1 cellular context compared by ENCODE assay signal in genomic region chr17:76104140-76104895, GRCh38.
TF ChIP-seq lines count a peak whose summit lies in the region.

No MANE protein-coding gene starts in this region.

TF ChIP-seq in GM12878, 131 proteins besides CTCF, POLR2A, EP300 and RAD21:
- TF ChIP-seq IKZF2 (IDR thresholded peaks at IDR 0.05) (0 out of 4 replicates have a peak, but pooled peaks of 1 of the 2 experiments have one; percentile 13), MXI1 (IDR thresholded peaks at IDR 0.05; ENCODE audit: low read depth, low read length) (0 out of 2 replicates have a peak, but pooled peaks have one; percentile 28), IKZF1 (conservative IDR thresholded peaks at IDR 0.05) (0 out of 2 replicates have a peak, but pooled peaks have one; percentile 9), WRNIP1 (IDR thresholded peaks at IDR 0.05; ENCODE audit: borderline replicate concordance, low read depth, low read length) (0 out of 2 replicates have a peak, but pooled peaks have one; percentile 11), ZSCAN29 (IDR thresholded peaks at IDR 0.05) (no peak), TCF7 (IDR thresholded peaks at IDR 0.05; ENCODE audit: borderline replicate concordance) (no peak)
- TF ChIP-seq, protein P1, sequence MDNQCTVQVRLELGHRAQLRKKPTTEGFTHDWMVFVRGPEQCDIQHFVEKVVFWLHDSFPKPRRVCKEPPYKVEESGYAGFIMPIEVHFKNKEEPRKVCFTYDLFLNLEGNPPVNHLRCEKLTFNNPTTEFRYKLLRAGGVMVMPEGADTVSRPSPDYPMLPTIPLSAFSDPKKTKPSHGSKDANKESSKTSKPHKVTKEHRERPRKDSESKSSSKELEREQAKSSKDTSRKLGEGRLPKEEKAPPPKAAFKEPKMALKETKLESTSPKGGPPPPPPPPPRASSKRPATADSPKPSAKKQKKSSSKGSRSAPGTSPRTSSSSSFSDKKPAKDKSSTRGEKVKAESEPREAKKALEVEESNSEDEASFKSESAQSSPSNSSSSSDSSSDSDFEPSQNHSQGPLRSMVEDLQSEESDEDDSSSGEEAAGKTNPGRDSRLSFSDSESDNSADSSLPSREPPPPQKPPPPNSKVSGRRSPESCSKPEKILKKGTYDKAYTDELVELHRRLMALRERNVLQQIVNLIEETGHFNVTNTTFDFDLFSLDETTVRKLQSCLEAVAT (IDR thresholded peaks at IDR 0.05) = peak; percentile 89; the same call in 1 of the 2 replicates
